17 cellular contexts compared by ENCODE assay signal in genomic region chr14:67887478-67887877, GRCh38.
A peak's percentile ranks its signal among the peaks of the same experiment; 100 is the strongest.
DNase-seq lines count a peak whose midpoint lies in the region; ATAC-seq and TF ChIP-seq lines count a peak whose summit lies in the region.
"Had no signal": no experiment of that assay in that cellular context is flagged by ENCODE, and none has a peak within 500 bp of the region (broad histone marks: within the 10 kb centered on the region; RNA-seq: fewer than 3 reads in every experiment).

No MANE protein-coding gene starts in this region.

- no peak overlapping the region for H3K27ac ChIP-seq in OCI-LY7 (ENCODE audit: low read depth, low read length, poor library complexity, severe bottlenecking)
- H3K27ac ChIP-seq in psoas muscle: no peak overlapping the region
- H3K27ac ChIP-seq: 22Rv1 had no signal

- H3K27me3 ChIP-seq in psoas muscle (ENCODE audit: insufficient read depth in 3 of 3, low read length in 2 of 3): no peaks in the 10 kb centered on the region

- H3K4me3 ChIP-seq in OCI-LY7 (ENCODE audit: low read depth, low read length, poor library complexity, severe bottlenecking) (no peak overlapping the region), psoas muscle (peak overlapping the region; percentile 32)
- H3K4me3 ChIP-seq: GM12878 had no signal

- no peaks in the 10 kb centered on the region for H4K20me1 ChIP-seq in OCI-LY7 (ENCODE audit: insufficient read depth, low read length)

- POLR2A ChIA-PET in OCI-LY7 (lab: Charles Lee): no interaction called here

- H3K4me1 Mint-ChIP-seq in activated T-cell treated with anti-CD3 and anti-CD28 coated beads, Interleukin-2, amount 50 U/mL, for 72 hours (ENCODE audit: low read depth): peaks cover 6% of the 10 kb centered on the region
- H3K4me1 Mint-ChIP-seq: IgD-negative memory B cell had no signal

- no peaks in the 10 kb centered on the region for H3K4me1 ChIP-seq in OCI-LY7 (ENCODE audit: insufficient read depth, low read length, poor library complexity, severe bottlenecking)
- peaks cover 7% of the 10 kb centered on the region for H3K4me1 ChIP-seq in psoas muscle
- H3K4me1 ChIP-seq: Caco-2 had no signal

- peaks cover 0 to 1% of the 10 kb centered on the region in 2 donors for H3K36me3 Mint-ChIP-seq in activated T-cell treated with anti-CD3 and anti-CD28 coated beads, Interleukin-2, amount 50 U/mL, for 72 hours (ENCODE audit: insufficient read depth in 2 of 2)

- H3K9me3 Mint-ChIP-seq in activated T-cell treated with anti-CD3 and anti-CD28 coated beads, Interleukin-2, amount 50 U/mL, for 72 hours: no peaks in the 10 kb centered on the region
- H3K9me3 Mint-ChIP-seq: CD14-positive monocyte; CD8-positive, alpha-beta memory T cell; H9; HFFc6; IgD-negative memory B cell had no signal

- BruUV-seq in OCI-LY7 (replicated peaks; lab: Mats Ljungman, UMichigan): TSS peak; percentile 27

- H3K36me3 ChIP-seq in OCI-LY7 (ENCODE audit: insufficient read depth, low read length) (no peaks in the 10 kb centered on the region), psoas muscle (ENCODE audit: insufficient read depth in 1 of 2, low read depth in 1 of 2) (no peaks in the 10 kb centered on the region)

- no peak overlapping the region for H3K27ac Mint-ChIP-seq in activated T-cell treated with anti-CD3 and anti-CD28 coated beads, Interleukin-2, amount 50 U/mL, for 72 hours
- H3K27ac Mint-ChIP-seq: CD14-positive monocyte; CD8-positive, alpha-beta memory T cell; H9; HFFc6 had no signal

- H3K4me3 Mint-ChIP-seq in activated T-cell treated with anti-CD3 and anti-CD28 coated beads, Interleukin-2, amount 50 U/mL, for 72 hours: no peak overlapping the region
- H3K4me3 Mint-ChIP-seq: CD14-positive monocyte; CD8-positive, alpha-beta memory T cell; H9; HFFc6; IgD-negative memory B cell had no signal

- H2AFZ ChIP-seq in OCI-LY7 (ENCODE audit: low read length): no peak overlapping the region

- 76 to 77% (median 76%) methylated on average over 3 of the region's 3 CpGs for WGBS in psoas muscle, 3 donors

- H3K79me2 ChIP-seq in OCI-LY7 (ENCODE audit: insufficient read depth, low read depth, low read length): no peaks in the 10 kb centered on the region

- ATAC-seq in psoas muscle (no peak), GM21723 (IDR thresholded peaks at IDR 0.05; ENCODE audit: unreplicated experiment) (no peak)
- no peak for ATAC-seq in activated T-cell treated with anti-CD3 and anti-CD28 coated beads, Interleukin-2, amount 50 U/mL, for 72 hours (replicated peaks in 1 of 2)
- ATAC-seq: GM12878 had no signal

- H3K9me3 ChIP-seq in OCI-LY7 (ENCODE audit: low read length): no peaks in the 10 kb centered on the region
- no peaks in the 10 kb centered on the region for H3K9me3 ChIP-seq in psoas muscle
- H3K9me3 ChIP-seq: Caco-2 had no signal

- DNase-seq in DMS53 (lab: John Stamatoyannopoulos, UW) (peak; percentile 17), DMS53 treated with DMSO at 0.1 percent for 48 hours (lab: John Stamatoyannopoulos, UW; ENCODE audit: unreplicated experiment) (no peak), OCI-LY7 (ENCODE audit: low spot score) (no peak), left kidney (ENCODE audit: low read depth, low spot score) (peak; percentile 19), psoas muscle (no peak), SW 1271 (lab: John Stamatoyannopoulos, UW) (no peak)
- DNase-seq in activated T-cell treated with anti-CD3 and anti-CD28 coated beads, Interleukin-2, amount 50 U/mL, for 72 hours: no peak
- DNase-seq: Caco-2; CD8-positive, alpha-beta memory T cell; GOT3; H9; HFFc6 had no signal

- H3K4me2 ChIP-seq in OCI-LY7 (ENCODE audit: low read length): no peak overlapping the region

- H3K9me2 ChIP-seq in OCI-LY7 (ENCODE audit: insufficient read depth, low read length): no peaks in the 10 kb centered on the region

- TF ChIP-seq CTCF in OCI-LY7 (conservative IDR thresholded peaks at IDR 0.05; ENCODE audit: low read length) (no peak), psoas muscle (IDR thresholded peaks at IDR 0.05) (no peak)

- CTCF ChIA-PET in OCI-LY7 (lab: Charles Lee; ENCODE audit: unreplicated experiment): no interaction called here

- no peaks in the 10 kb centered on the region for H3K27me3 Mint-ChIP-seq in activated T-cell treated with anti-CD3 and anti-CD28 coated beads, Interleukin-2, amount 50 U/mL, for 72 hours (ENCODE audit: low read depth)
- H3K27me3 Mint-ChIP-seq: CD8-positive, alpha-beta memory T cell; IgD-negative memory B cell had no signal

- intact Hi-C loops in OCI-LY7 (cut with micrococcal nuclease; ENCODE audit: unreplicated experiment) (no loop called here), psoas muscle (cut with DNase I) (no loop called here)

Comparison
In these comparisons a context has a peak if more than half of its experiments do, and no peak if none do; other contexts are left out.
1. DNase-seq: peak in DMS53 (single experiment) and left kidney (single experiment); none in DMS53 treated with DMSO at 0.1 percent for 48 hours (single experiment), OCI-LY7 (single experiment), psoas muscle (0 of 2), activated T-cell treated with anti-CD3 and anti-CD28 coated beads, Interleukin-2, amount 50 U/mL, for 72 hours (0 of 2) and SW 1271 (0 of 2).